8 cellular contexts compared by ENCODE assay signal in genomic region chr5:132411382-132411925, GRCh38. TPM values are rescaled to one million over a fixed set of nuclear protein-coding genes. Genes with fewer than 3 reads are reported as not detected.
DNase-seq lines count a peak whose midpoint lies in the region; ATAC-seq and TF ChIP-seq lines count a peak whose summit lies in the region.

No MANE protein-coding gene starts in this region.

- DNase-seq in AG09309 (ENCODE audit: low read depth), result no peak
- peak; percentile 67 for DNase-seq in RWPE1 (ENCODE audit: low spot score)
- DNase-seq in choroid plexus epithelial cell (ENCODE audit: low read depth), result no peak
- DNase-seq in midbrain (lab: John Stamatoyannopoulos, UW), result peak; percentile 66
- DNase-seq in ureter (ENCODE audit: low spot score), result peak; percentile 52
- no peak for DNase-seq in GM19240 (ENCODE audit: insufficient read length, low spot score)

- POLR2A ChIA-PET in RWPE1 (lab: Yijun Ruan, JAX; ENCODE audit: low non-redundant PET), result interaction anchor here (0.8 to 1.1 kb wide), 2 partner anchors 22 to 79 kb away, joined by 3 read pairs; partner anchors contain the start of gene IRF1

- H3K4me3 ChIP-seq in AG09309 (ENCODE audit: control insufficient read depth, low read depth, low read length) (peak overlapping the region; percentile 58), choroid plexus epithelial cell (ENCODE audit: low read depth, low read length) (peak overlapping the region; percentile 69)

- no peak for TF ChIP-seq CTCF in AG09309 (IDR thresholded peaks at IDR 0.05; ENCODE audit: control insufficient read depth, insufficient read depth, low read depth, low read length, missing control alignments)
- no peak for TF ChIP-seq CTCF in RWPE1 (conservative IDR thresholded peaks at IDR 0.05; ENCODE audit: low read depth)
- TF ChIP-seq CTCF in choroid plexus epithelial cell (conservative IDR thresholded peaks at IDR 0.05; ENCODE audit: low read depth, low read length), result no peak

- CTCF ChIA-PET in RWPE1 (lab: Yijun Ruan, JAX), result interaction anchor here (0.6 to 1.8 kb wide), 15 partner anchors 9 to 1117 kb away, joined by 3 to 15 read pairs (median 5); partner anchors contain the start of gene IRF1

- peak; percentile 5 for ATAC-seq in GM21529 (IDR thresholded peaks at IDR 0.05; ENCODE audit: unreplicated experiment)
- no peak for ATAC-seq in GM18858 (IDR thresholded peaks at IDR 0.05; ENCODE audit: unreplicated experiment)

- peak overlapping the region; percentile 96 for H3K27ac ChIP-seq in RWPE1

RNA-seq across cellular contexts. Expression of gene SLC22A5, which starts 41.9 kb away (rescaled TPM):
- 23.2 TPM for total RNA-seq in ureter

Comparison
In these comparisons a context has a peak if more than half of its experiments do, and no peak if none do; other contexts are left out.
1. DNase-seq: peak in RWPE1 (single experiment), midbrain (single experiment) and ureter (single experiment); none in AG09309 (single experiment), choroid plexus epithelial cell (single experiment) and GM19240 (single experiment).